ENCODE assay signal across 8 cellular contexts in the genomic region with DNA sequence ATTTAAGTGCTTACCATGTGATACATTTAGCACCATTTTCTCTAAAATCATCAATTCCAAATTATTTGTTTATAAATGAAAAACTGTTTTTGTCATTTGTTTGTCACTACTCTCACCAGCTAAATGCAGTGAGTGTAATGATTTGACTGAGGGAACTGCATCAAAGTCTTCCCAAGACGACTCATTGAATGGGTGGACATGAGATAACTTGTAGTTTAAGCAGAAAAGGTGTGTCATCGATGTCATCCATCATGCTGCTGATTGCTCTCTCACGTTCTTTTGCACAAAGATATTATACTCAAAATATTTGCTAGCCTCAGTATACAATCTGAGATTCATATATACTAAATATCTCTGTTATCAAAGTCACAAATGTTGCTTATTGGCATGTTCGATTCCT.
"Had no signal": no experiment of that assay in that cellular context is flagged by ENCODE, and none has a peak within 500 bp of the region (broad histone marks: within the 10 kb centered on the region; RNA-seq: fewer than 3 reads in every experiment).

No MANE protein-coding gene starts in this region.

- H2AFZ ChIP-seq: GM23338 had no signal

- H3K4me1 ChIP-seq: HAP-1 had no signal

- H3K36me3 ChIP-seq: HAP-1 had no signal

- H3K9me3 ChIP-seq: HAP-1 had no signal

- H3K4me2 ChIP-seq: GM23338 had no signal

- FAIRE-seq: H1, HTR-8/SVneo, K562 had no signal

- DNase-seq: H7, HFFc6, IMR-90 had no signal

- H3K4me3 ChIP-seq: GM23338, HAP-1, K562 had no signal
